Comparison of ENCODE assay signal across 10 cellular contexts in the genomic region with DNA sequence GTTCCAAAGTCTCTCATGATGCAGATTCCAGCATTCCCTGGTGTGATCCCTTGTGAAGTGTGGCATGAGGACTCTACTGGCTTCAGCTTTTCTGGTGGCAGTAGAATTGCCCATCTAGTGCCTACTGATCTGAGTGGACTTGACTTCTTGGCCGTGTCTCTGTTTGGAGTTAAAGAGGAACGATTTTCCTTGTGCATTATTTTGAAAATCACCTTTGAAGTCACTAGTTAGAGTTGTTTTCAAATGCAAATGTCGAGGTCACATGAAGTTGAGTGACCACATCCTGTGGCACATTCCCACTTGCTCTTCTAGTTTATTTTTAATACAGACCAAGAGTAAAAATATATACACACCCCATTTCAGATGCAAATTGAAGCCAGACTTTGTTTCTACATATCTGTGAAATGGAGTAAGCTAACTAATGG.
A peak's percentile ranks its signal among the peaks of the same experiment; 100 is the strongest.
DNase-seq lines count a peak whose midpoint lies in the region; ATAC-seq, FAIRE-seq and TF ChIP-seq lines count a peak whose summit lies in the region.
"Had no signal": no experiment of that assay in that cellular context is flagged by ENCODE, and none has a peak within 500 bp of the region (broad histone marks: within the 10 kb centered on the region; RNA-seq: fewer than 3 reads in every experiment).

No MANE protein-coding gene starts in this region.

- no peak for TF ChIP-seq CTCF in fibroblast of mammary gland (conservative IDR thresholded peaks at IDR 0.05; ENCODE audit: control insufficient read depth, insufficient read depth, low read depth, low read length)

- ATAC-seq in GM21528 (IDR thresholded peaks at IDR 0.05; ENCODE audit: low FRiP score, unreplicated experiment) (peak; percentile 65), HG03558 (IDR thresholded peaks at IDR 0.05; ENCODE audit: extremely low read depth, unreplicated experiment) (peak; percentile 47)
- ATAC-seq: activated CD4-positive, CD25-positive, alpha-beta regulatory T cell treated with anti-CD3 and anti-CD28 coated beads, Interleukin-2, amount 50 U/mL, for 24 hours had no signal

- peak; percentile 81 for FAIRE-seq in GM12891 (lab: Jason Lieb, UNC)

- no peak overlapping the region for H3K4me3 ChIP-seq in fibroblast of mammary gland (ENCODE audit: control insufficient read depth, low read depth, low read length)

- DNase-seq in GM12891 (ENCODE audit: insufficient read length, low spot score) (no peak), fibroblast of mammary gland (ENCODE audit: low read depth) (peak; percentile 34), erythroblast (lab: John Stamatoyannopoulos, UW) (no peak), inferior parietal cortex (ENCODE audit: extremely low spot score) (no peak), hypothalamus (lab: John Stamatoyannopoulos, UW) (no peak), NCI-H2081 treated with DMSO at 0.1 percent for 48 hours (lab: John Stamatoyannopoulos, UW) (no peak)
- DNase-seq: stimulated activated naive CD4-positive, alpha-beta T cell treated with Interleukin-2 at 50 U/mL for 16 hours had no signal

- no peak for TF ChIP-seq POLR2A in GM12891 (IDR thresholded peaks at IDR 0.05; ENCODE audit: low read depth, low read length)
- TF ChIP-seq POLR2A in erythroblast (IDR thresholded peaks at IDR 0.05; ENCODE audit: low read length): no peak

TF ChIP-seq in GM12891, 5 proteins besides CTCF, POLR2A, EP300 and RAD21:
- no peak for TF ChIP-seq PAX5 (IDR thresholded peaks at IDR 0.05; ENCODE audit: insufficient read depth, low read length, severe bottlenecking)
- no peak for TF ChIP-seq POLR2AphosphoS5 (IDR thresholded peaks at IDR 0.05; ENCODE audit: low read depth, low read length)
- TF ChIP-seq SPI1 (IDR thresholded peaks at IDR 0.05; ENCODE audit: low read depth, low read length): no peak
- TF ChIP-seq POU2F2 (IDR thresholded peaks at IDR 0.05; ENCODE audit: low read depth, low read length): peak; percentile 91
- no peak for TF ChIP-seq TAF1 (IDR thresholded peaks at IDR 0.05; ENCODE audit: low read depth, low read length)
